Comparison of ENCODE assay signal across 37 cellular contexts in genomic region chr10:33373263-33373662, GRCh38. TPM values are rescaled to one million over a fixed set of nuclear protein-coding genes. Genes with fewer than 3 reads are reported as not detected.
"Had no signal": no experiment of that assay in that cellular context is flagged by ENCODE, and none has a peak within 500 bp of the region (broad histone marks: within the 10 kb centered on the region; RNA-seq: fewer than 3 reads in every experiment).

No MANE protein-coding gene starts in this region.

- H3K4me1 Mint-ChIP-seq: activated B cell treated with CpG ODN at 0.5 μM for 24 hours; activated naive CD4-positive, alpha-beta T cell treated with anti-CD3 and anti-CD28 coated beads, Interleukin-2, amount 10 ng/mL, durations not matched to agents 7 days and 5 days; activated naive CD8-positive, alpha-beta T cell treated with anti-CD3 and anti-CD28 coated beads, Interleukin-2, amount 10 ng/mL, durations not matched to agents 7 days and 5 days; activated T-helper 17 cell treated with anti-CD3 and anti-CD28 coated beads, Interleukin-2, amount 50 U/mL, for 72 hours had no signal

- H3K9me3 ChIP-seq: ascending aorta, body of pancreas, breast epithelium had no signal

- H3K4me3 ChIP-seq: ascending aorta, body of pancreas, breast epithelium had no signal

- H3K27ac Mint-ChIP-seq: activated B cell treated with CpG ODN at 0.5 μM for 24 hours; activated CD4-positive, alpha-beta memory T cell treated with anti-CD3 and anti-CD28 coated beads for 36 hours; activated CD4-positive, alpha-beta T cell treated with anti-CD3 and anti-CD28 coated beads, Interleukin-2, amount 10 ng/mL, durations not matched to agents 24 days and 14 days; activated CD8-positive, alpha-beta T cell treated with anti-CD3 and anti-CD28 coated beads for 36 hours; activated naive CD4-positive, alpha-beta T cell treated with anti-CD3 and anti-CD28 coated beads, Interleukin-2, amount 10 ng/mL, durations not matched to agents 7 days and 5 days; activated naive CD4-positive, alpha-beta T cell treated with anti-CD3 and anti-CD28 coated beads, Interleukin-2, amount 50 U/mL, for 24 hours; activated naive CD8-positive, alpha-beta T cell; activated naive CD8-positive, alpha-beta T cell treated with anti-CD3 and anti-CD28 coated beads, Interleukin-2, amount 10 ng/mL, durations not matched to agents 7 days and 5 days; activated naive CD8-positive, alpha-beta T cell treated with anti-CD3 and anti-CD28 coated beads, Interleukin-2, amount 50 U/mL, for 24 hours; activated T-cell treated with anti-CD3 and anti-CD28 coated beads, Interleukin-2, amount 50 U/mL, for 72 hours; activated T-helper 1 cell treated with anti-CD3 and anti-CD28 coated beads, Interleukin-12 subunit alpha, Interleukin-12 subunit beta, Interleukin-2, Interleukin-4 antibody, amounts not matched to agents 30 ng/mL and 10 ng/mL and 1 ng/mL, durations not matched to agents 14 hours and 24 hours and 36 hours; activated T-helper 17 cell treated with anti-CD3 and anti-CD28 coated beads, Interleukin-2, amount 50 U/mL, for 72 hours; T-helper 1 cell treated with Interleukin-12 subunit alpha and Interleukin-12 subunit beta and Interleukin-4 antibody, amounts not matched to agents 30 μg/mL and 1 μg/mL, for 36 hours; T-helper 2 cell treated with Interferon-gamma antibody and Interleukin-4, amounts not matched to agents 5 μg/mL and 100 μg/mL, for 36 hours had no signal

- H3K4me3 Mint-ChIP-seq: activated B cell treated with CpG ODN at 0.5 μM for 24 hours; activated CD4-positive, alpha-beta memory T cell treated with anti-CD3 and anti-CD28 coated beads for 36 hours; activated CD4-positive, alpha-beta T cell treated with anti-CD3 and anti-CD28 coated beads, Interleukin-2, amount 10 ng/mL, durations not matched to agents 24 days and 14 days; activated CD8-positive, alpha-beta T cell treated with anti-CD3 and anti-CD28 coated beads for 36 hours; activated naive CD4-positive, alpha-beta T cell treated with anti-CD3 and anti-CD28 coated beads, Interleukin-2, amount 10 ng/mL, durations not matched to agents 7 days and 5 days; activated naive CD4-positive, alpha-beta T cell treated with anti-CD3 and anti-CD28 coated beads, Interleukin-2, amount 50 U/mL, for 24 hours; activated naive CD8-positive, alpha-beta T cell; activated naive CD8-positive, alpha-beta T cell treated with anti-CD3 and anti-CD28 coated beads, Interleukin-2, amount 10 ng/mL, durations not matched to agents 7 days and 5 days; activated naive CD8-positive, alpha-beta T cell treated with anti-CD3 and anti-CD28 coated beads, Interleukin-2, amount 50 U/mL, for 24 hours; activated T-cell treated with anti-CD3 and anti-CD28 coated beads, Interleukin-2, amount 50 U/mL, for 4 hours; activated T-cell treated with anti-CD3 and anti-CD28 coated beads, Interleukin-2, amount 50 U/mL, for 72 hours; activated T-helper 1 cell treated with anti-CD3 and anti-CD28 coated beads, Interleukin-12 subunit alpha, Interleukin-12 subunit beta, Interleukin-2, Interleukin-4 antibody, amounts not matched to agents 30 ng/mL and 10 ng/mL and 1 ng/mL, durations not matched to agents 14 hours and 24 hours and 36 hours; activated T-helper 17 cell treated with anti-CD3 and anti-CD28 coated beads, Interleukin-2, amount 50 U/mL, for 72 hours; T-helper 1 cell treated with Interleukin-12 subunit alpha and Interleukin-12 subunit beta and Interleukin-4 antibody, amounts not matched to agents 30 μg/mL and 1 μg/mL, for 36 hours; T-helper 2 cell treated with Interferon-gamma antibody and Interleukin-4, amounts not matched to agents 5 μg/mL and 100 μg/mL, for 36 hours had no signal

- H3K27ac ChIP-seq: ascending aorta, body of pancreas, brain microvascular endothelial cell, breast epithelium, VCaP had no signal

- H3K4me1 ChIP-seq: ascending aorta, body of pancreas, breast epithelium had no signal

- H3K9me3 Mint-ChIP-seq: activated CD4-positive, alpha-beta memory T cell treated with anti-CD3 and anti-CD28 coated beads for 36 hours; activated T-cell treated with anti-CD3 and anti-CD28 coated beads, Interleukin-2, amount 50 U/mL, for 4 hours had no signal

- H3K27me3 Mint-ChIP-seq: activated B cell treated with CpG ODN at 0.5 μM for 24 hours; activated CD4-positive, alpha-beta T cell treated with anti-CD3 and anti-CD28 coated beads, Interleukin-2, amount 10 ng/mL, durations not matched to agents 24 days and 14 days; activated naive CD4-positive, alpha-beta T cell treated with anti-CD3 and anti-CD28 coated beads, Interleukin-2, amount 10 ng/mL, durations not matched to agents 7 days and 5 days had no signal

- DNase-seq: activated B cell treated with CpG ODN at 0.5 μM for 24 hours; activated CD4-positive, alpha-beta memory T cell treated with anti-CD3 and anti-CD28 coated beads for 36 hours; activated CD4-positive, alpha-beta T cell treated with anti-CD3 and anti-CD28 coated beads for 4 hours; activated CD4-positive, alpha-beta T cell treated with anti-CD3 and anti-CD28 coated beads, Interleukin-2, amount 10 ng/mL, durations not matched to agents 24 days and 14 days; activated CD4-positive, alpha-beta T cell treated with anti-CD3 and anti-CD28 coated beads, Interleukin-2, amount 50 U/mL, for 1 hour; activated CD4-positive, alpha-beta T cell treated with anti-CD3 and anti-CD28 coated beads, Interleukin-2, amount 50 U/mL, for 4 hours; activated CD4-positive, CD25-positive, alpha-beta regulatory T cell treated with anti-CD3 and anti-CD28 coated beads, Interleukin-2, amount 50 U/mL, for 72 hours; activated CD8-positive, alpha-beta memory T cell treated with anti-CD3 and anti-CD28 coated beads, Interleukin-2, amount 50 U/mL, for 4 hours; activated CD8-positive, alpha-beta T cell treated with anti-CD3 and anti-CD28 coated beads for 36 hours; activated effector memory CD4-positive, alpha-beta T cell treated with anti-CD3 and anti-CD28 coated beads, Interleukin-2, amount 50 U/mL, for 16 hours; activated gamma-delta T cell treated with Interleukin-2 at 50 U/mL for 16 hours; activated naive CD4-positive, alpha-beta T cell; activated naive CD4-positive, alpha-beta T cell treated with anti-CD3 and anti-CD28 coated beads, Interleukin-2, amount 10 ng/mL, durations not matched to agents 7 days and 5 days; activated naive CD8-positive, alpha-beta T cell treated with anti-CD3 and anti-CD28 coated beads, Interleukin-2, amount 10 ng/mL, durations not matched to agents 7 days and 5 days; activated naive CD8-positive, alpha-beta T cell treated with anti-CD3 and anti-CD28 coated beads, Interleukin-2, amount 50 U/mL, for 24 hours; activated T-cell treated with anti-CD3 and anti-CD28 coated beads for 4 hours; activated T-cell treated with anti-CD3 and anti-CD28 coated beads, Interleukin-2, amount 50 U/mL, for 1 hour; activated T-cell treated with anti-CD3 and anti-CD28 coated beads, Interleukin-2, amount 50 U/mL, for 4 hours; activated T-cell treated with anti-CD3 and anti-CD28 coated beads, Interleukin-2, amount 50 U/mL, for 72 hours; amygdala; anterior cingulate cortex; body of pancreas; brain microvascular endothelial cell; central memory CD4-positive, alpha-beta T cell; T-helper 1 cell; T-helper 2 cell; T-helper 9 cell had no signal

- H3K27me3 ChIP-seq: ascending aorta, body of pancreas, brain microvascular endothelial cell, breast epithelium had no signal

- H3K36me3 Mint-ChIP-seq: activated CD4-positive, alpha-beta memory T cell treated with anti-CD3 and anti-CD28 coated beads for 36 hours; activated naive CD4-positive, alpha-beta T cell treated with anti-CD3 and anti-CD28 coated beads, Interleukin-2, amount 10 ng/mL, durations not matched to agents 7 days and 5 days; activated naive CD4-positive, alpha-beta T cell treated with anti-CD3 and anti-CD28 coated beads, Interleukin-2, amount 50 U/mL, for 24 hours; activated naive CD8-positive, alpha-beta T cell; activated naive CD8-positive, alpha-beta T cell treated with anti-CD3 and anti-CD28 coated beads, Interleukin-2, amount 10 ng/mL, durations not matched to agents 7 days and 5 days had no signal

- H3K36me3 ChIP-seq: ascending aorta, brain microvascular endothelial cell, breast epithelium had no signal

- FAIRE-seq: TTC549 had no signal

RNA-seq across cellular contexts. Expression of gene NRP1, which starts 38.8 kb away (rescaled TPM):
- total RNA-seq: activated B cell treated with CpG ODN at 0.5 μM for 24 hours had no signal
